ENCODE assay signal across 8 cellular contexts in the genomic region with DNA sequence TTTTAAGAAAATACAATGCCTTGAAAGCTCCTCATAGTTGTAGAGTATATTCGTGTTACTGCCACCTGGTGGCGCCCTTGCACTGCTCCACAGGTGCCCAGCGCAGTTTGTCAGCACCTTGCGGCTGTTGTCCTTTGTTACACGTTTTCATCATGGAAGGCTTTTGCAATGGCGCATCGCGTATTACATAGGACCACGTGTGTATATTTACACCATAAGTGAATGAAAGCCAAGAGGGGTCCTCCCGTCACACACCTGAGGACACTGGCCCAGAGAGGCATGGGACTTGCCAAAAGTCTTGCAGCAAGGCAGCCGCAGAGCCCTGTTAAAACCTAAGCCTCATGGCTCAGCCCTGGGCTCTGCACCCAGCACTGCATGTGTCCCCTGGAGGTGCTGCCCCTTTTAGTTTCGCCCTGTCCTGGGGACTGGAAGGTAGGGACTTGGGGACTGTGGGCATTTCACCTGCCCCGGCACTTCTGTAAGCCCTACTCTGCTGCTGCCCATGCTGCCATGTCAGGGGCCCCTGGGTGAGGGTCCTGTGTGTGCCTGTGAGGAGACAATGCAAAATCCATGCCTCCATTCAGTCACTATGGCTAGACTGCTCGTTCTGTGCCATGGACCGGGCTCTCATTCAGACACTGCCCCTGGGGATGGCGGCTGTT. TPM values are rescaled to one million over a fixed set of nuclear protein-coding genes. Genes with fewer than 3 reads are reported as not detected.
DNase-seq lines count a peak whose midpoint lies in the region; ATAC-seq and TF ChIP-seq lines count a peak whose summit lies in the region.

No MANE protein-coding gene starts in this region.

- POLR2A ChIA-PET in A673 (lab: Charles Lee; ENCODE audit: low non-redundant PET), result no interaction called here

- no TSS peak for BruUV-seq in A673 (replicated peaks; lab: Mats Ljungman, UMichigan)

- H3K27ac ChIP-seq in A673 (ENCODE audit: low read depth, low read length, poor library complexity, severe bottlenecking) (no peak overlapping the region), left lung (no peak overlapping the region)

- no peaks in the 10 kb centered on the region for H3K27me3 ChIP-seq in A673 (replicated peaks; ENCODE audit: insufficient read depth, low read depth, low read length, poor library complexity)
- no peaks in the 10 kb centered on the region for H3K27me3 ChIP-seq in left lung

- no peaks in the 10 kb centered on the region for H3K4me1 ChIP-seq in A673 (ENCODE audit: insufficient read depth, low read length, poor library complexity, severe bottlenecking)
- H3K4me1 ChIP-seq in left lung, result peaks cover 0 to 5% of the 10 kb centered on the region in 2 donors

- H3K36me3 ChIP-seq in A673 (ENCODE audit: insufficient read depth, low read length, poor library complexity, severe bottlenecking) (peaks cover 39% of the 10 kb centered on the region), left lung (peaks cover 0 to 96% of the 10 kb centered on the region in 2 donors)

- CTCF ChIA-PET in A673 (lab: Charles Lee), result interaction anchor here (0.5 to 1.1 kb wide), 6 partner anchors 38 to 342 kb away, joined by 3 to 17 read pairs (median 4); no protein-coding TSS in a partner anchor

- intact Hi-C loops in A673 (cut with micrococcal nuclease; ENCODE audit: unreplicated experiment), result loop anchor here (5.0 kb wide), 2 partner anchors 754 to 1164 kb away; partner anchors contain the start of gene LDAF1
- intact Hi-C loops in left lung (cut with DNase I), result no loop called here
- intact Hi-C loops in posterior vena cava (cut with DNase I), result loop anchor here in 1 of 2 donors (1.0 kb wide), 1 partner anchor 49 kb away; no protein-coding TSS in a partner anchor

- H3K9me3 ChIP-seq in A673 (ENCODE audit: low read depth, low read length, poor library complexity, severe bottlenecking) (no peaks in the 10 kb centered on the region), left lung (no peaks in the 10 kb centered on the region)

- TF ChIP-seq CTCF in A673 (conservative IDR thresholded peaks at IDR 0.05; ENCODE audit: low read depth, low read length), result peak; percentile 98
- peak; percentile 76 for TF ChIP-seq CTCF in GM20000 (IDR thresholded peaks at IDR 0.05; ENCODE audit: extremely low read depth, missing control alignments)
- peak; percentile 77 to 92 for TF ChIP-seq CTCF in left lung (IDR thresholded peaks at IDR 0.05)

- H3K4me3 ChIP-seq in A673 (ENCODE audit: low read depth, low read length, poor library complexity, severe bottlenecking), result no peak overlapping the region
- no peak overlapping the region for H3K4me3 ChIP-seq in left lung

- ATAC-seq in left lung, result peak; percentile 89

- DNase-seq in A673 (ENCODE audit: low spot score), result peak; percentile 81
- DNase-seq in GM20000 (ENCODE audit: low spot score), result peak; percentile 85
- peak; percentile 30 for DNase-seq in NCI-H345 (lab: John Stamatoyannopoulos, UW)
- DNase-seq in activated CD4-positive, alpha-beta T cell treated with anti-CD3 and anti-CD28 coated beads for 1 hour, result peak; percentile 60
- DNase-seq in cerebellar nuclear complex (lab: John Stamatoyannopoulos, UW), result peak; percentile 11 to 65
- peak; percentile 57 to 85 for DNase-seq in left lung
- DNase-seq in stimulated activated CD4-positive, alpha-beta T cell treated with anti-CD3 and anti-CD28 coated beads, Interleukin-4, amount 100 ng/mL, for 48 hours (ENCODE audit: low read depth in 2 of 2), result peak; percentile 58 to 64
- DNase-seq in posterior vena cava (ENCODE audit: low spot score), result no peak

RNA-seq across cellular contexts. Expression of gene POLR3E, which starts 24.3 kb away (rescaled TPM):
- 69.8 and 80.6 TPM in 2 replicates for total RNA-seq in A673 (2021)
- total RNA-seq in left lung, result 10 to 100 TPM; 29.2 to 44.3 TPM
- 10 to 100 TPM; 28.6 to 33.0 TPM for total RNA-seq in posterior vena cava

RNA-seq across cellular contexts. Expression of gene CDR2, which starts 52.9 kb away (rescaled TPM):
- total RNA-seq in A673 (2021) (34.5 and 40.5 TPM in 2 replicates), left lung (10 to 100 TPM; 17.3 to 18.7 TPM), posterior vena cava (10 to 100 TPM; 28.9 to 40.0 TPM)
